In genomic region chr1:211416246-211416627, GRCh38 we compare ENCODE assay signal across 8 cellular contexts.
DNase-seq lines count a peak whose midpoint lies in the region; ATAC-seq and TF ChIP-seq lines count a peak whose summit lies in the region.
"Not testable (repeated sequence)": the region's sequence is repeated elsewhere in the genome, so short reads cannot be mapped to it uniquely, and the experiment has no call there.

No MANE protein-coding gene starts in this region.

- not testable (repeated sequence) for H3K36me3 ChIP-seq in CD8-positive, alpha-beta memory T cell (ENCODE audit: insufficient read depth, low read length); OCI-LY7 (ENCODE audit: insufficient read depth, low read length); esophagus (ENCODE audit: control insufficient read depth in 2 of 2, insufficient read depth in 2 of 2, low read length in 1 of 2)

- WGBS in esophagus, 2 donors = 11 to 29% methylated on average over 19 to 43 of the region's 43 CpGs

- not testable (repeated sequence) for H3K4me1 ChIP-seq in CD8-positive, alpha-beta memory T cell (ENCODE audit: insufficient read depth, low read length); OCI-LY7 (ENCODE audit: insufficient read depth, low read length, poor library complexity, severe bottlenecking); esophagus (ENCODE audit: control insufficient read depth in 2 of 2, insufficient read depth in 2 of 2, low read length in 1 of 2)

- ATAC-seq in GM21360 (IDR thresholded peaks at IDR 0.05; ENCODE audit: unreplicated experiment) = peak; percentile 63
- ATAC-seq in HG03159 (IDR thresholded peaks at IDR 0.05; ENCODE audit: unreplicated experiment) = peak; percentile 54
- ATAC-seq in activated T-cell treated with anti-CD3 and anti-CD28 coated beads, Interleukin-2, amount 50 U/mL, for 72 hours (replicated peaks in 1 of 2) = peak; percentile 66 to 69

- not testable (repeated sequence) for H3K4me3 ChIP-seq in CD8-positive, alpha-beta memory T cell (ENCODE audit: low read length); OCI-LY7 (ENCODE audit: low read depth, low read length, poor library complexity, severe bottlenecking)
- H3K4me3 ChIP-seq in esophagus (ENCODE audit: low read depth in 1 of 2, low read length in 2 of 2) = peak overlapping the region; percentile 53 to 68

- not testable (repeated sequence) for H3K79me2 ChIP-seq in OCI-LY7 (ENCODE audit: insufficient read depth, low read depth, low read length)

- H3K9me3 Mint-ChIP-seq in CD8-positive, alpha-beta memory T cell; activated T-cell treated with anti-CD3 and anti-CD28 coated beads, Interleukin-2, amount 50 U/mL, for 72 hours: not testable (repeated sequence)

- not testable (repeated sequence) for H3K36me3 Mint-ChIP-seq in CD8-positive, alpha-beta memory T cell; activated T-cell treated with anti-CD3 and anti-CD28 coated beads, Interleukin-2, amount 50 U/mL, for 72 hours (ENCODE audit: insufficient read depth in 2 of 2)

- POLR2A ChIA-PET in CD8-positive, alpha-beta memory T cell (lab: Charles Lee) = interaction anchor here (1.5 kb wide), 1 partner anchor 89 kb away, joined by 3 read pairs; the partner anchor contains the start of gene TRAF5
- POLR2A ChIA-PET in OCI-LY7 (lab: Charles Lee) = interaction anchor here (0.7 to 1.0 kb wide), 2 partner anchors 95 to 169 kb away, joined by 3 read pairs; no protein-coding TSS in a partner anchor

- not testable (repeated sequence) for H3K27me3 Mint-ChIP-seq in CD8-positive, alpha-beta memory T cell; activated T-cell treated with anti-CD3 and anti-CD28 coated beads, Interleukin-2, amount 50 U/mL, for 72 hours (ENCODE audit: low read depth)

- H3K9me2 ChIP-seq in OCI-LY7 (ENCODE audit: insufficient read depth, low read length) = not testable (repeated sequence)

- peak overlapping the region; percentile 63 to 84 (median 71) for H3K4me3 Mint-ChIP-seq in CD8-positive, alpha-beta memory T cell
- H3K4me3 Mint-ChIP-seq in activated T-cell treated with anti-CD3 and anti-CD28 coated beads, Interleukin-2, amount 50 U/mL, for 72 hours = peak overlapping the region; percentile 74 to 77

- H3K27me3 ChIP-seq in CD8-positive, alpha-beta memory T cell (ENCODE audit: insufficient read depth, low read length, poor library complexity, severe bottlenecking); esophagus (ENCODE audit: control insufficient read depth in 1 of 2, insufficient read depth in 2 of 2, low read length in 2 of 2): not testable (repeated sequence)

- H3K9me3 ChIP-seq in CD8-positive, alpha-beta memory T cell (ENCODE audit: low read length); OCI-LY7 (ENCODE audit: low read length); esophagus (ENCODE audit: control insufficient read depth in 2 of 2, insufficient read depth in 1 of 2, low read depth in 1 of 2, low read length in 1 of 2): not testable (repeated sequence)

- CTCF ChIA-PET in CD8-positive, alpha-beta memory T cell (lab: Charles Lee) = interaction anchor here (0.8 to 1.4 kb wide), 6 partner anchors 8 to 93 kb away, joined by 3 to 4 read pairs (median 3); no protein-coding TSS in a partner anchor
- CTCF ChIA-PET in OCI-LY7 (lab: Charles Lee; ENCODE audit: unreplicated experiment) = not testable (repeated sequence)

- H3K27ac ChIP-seq in CD8-positive, alpha-beta memory T cell (ENCODE audit: low read depth, low read length); OCI-LY7 (ENCODE audit: low read depth, low read length, poor library complexity, severe bottlenecking): not testable (repeated sequence)
- H3K27ac ChIP-seq in esophagus (ENCODE audit: low read depth in 2 of 2, low read length in 1 of 2) = peak overlapping the region; percentile 45 to 54

- not testable (repeated sequence) for H4K20me1 ChIP-seq in OCI-LY7 (ENCODE audit: insufficient read depth, low read length)

- intact Hi-C loops in OCI-LY7 (cut with micrococcal nuclease; ENCODE audit: unreplicated experiment) = not testable (repeated sequence)

- H3K4me1 Mint-ChIP-seq in CD8-positive, alpha-beta memory T cell = peaks cover 13 to 31% (median 21%) of the 10 kb centered on the region in 3 donors
- peaks cover 30% of the 10 kb centered on the region for H3K4me1 Mint-ChIP-seq in activated T-cell treated with anti-CD3 and anti-CD28 coated beads, Interleukin-2, amount 50 U/mL, for 72 hours (ENCODE audit: low read depth)

- not testable (repeated sequence) for H2AFZ ChIP-seq in OCI-LY7 (ENCODE audit: low read length)

- H3K4me2 ChIP-seq in OCI-LY7 (ENCODE audit: low read length) = peak overlapping the region; percentile 21; the same call in 1 of the 2 replicates

- DNase-seq in CD8-positive, alpha-beta memory T cell = peak; percentile 4 to 58 (median 35)
- DNase-seq in OCI-LY7 (ENCODE audit: low spot score) (peak; percentile 22), medulla oblongata (ENCODE audit: extremely low spot score) (peak; percentile 4)
- DNase-seq in activated T-cell treated with anti-CD3 and anti-CD28 coated beads, Interleukin-2, amount 50 U/mL, for 72 hours = peak; percentile 49 to 52
- peak; percentile 10 for DNase-seq in stimulated activated CD4-positive, alpha-beta T cell treated with anti-CD3 and anti-CD28 coated beads, Interleukin-2, amount 100 ng/mL, for 4 hours (ENCODE audit: low read depth)

- peak overlapping the region in 7 of 8 donors; percentile 42 to 96 (median 86) for H3K27ac Mint-ChIP-seq in CD8-positive, alpha-beta memory T cell
- peak overlapping the region; percentile 45 for H3K27ac Mint-ChIP-seq in activated T-cell treated with anti-CD3 and anti-CD28 coated beads, Interleukin-2, amount 50 U/mL, for 72 hours

- 0 out of 2 replicates have a peak, but pooled peaks have one; percentile 38 for TF ChIP-seq CTCF in OCI-LY7 (conservative IDR thresholded peaks at IDR 0.05; ENCODE audit: low read length)

- BruUV-seq in OCI-LY7 (replicated peaks; lab: Mats Ljungman, UMichigan) = not testable (repeated sequence)
